In genomic region chrX:108380222-108380621, GRCh38 we compare ENCODE assay signal across 33 cellular contexts. TPM values are rescaled to one million over a fixed set of nuclear protein-coding genes. Genes with fewer than 3 reads are reported as not detected.
A peak's percentile ranks its signal among the peaks of the same experiment; 100 is the strongest.
DNase-seq lines count a peak whose midpoint lies in the region; ATAC-seq and TF ChIP-seq lines count a peak whose summit lies in the region.
"Had no signal": no experiment of that assay in that cellular context is flagged by ENCODE, and none has a peak within 500 bp of the region (broad histone marks: within the 10 kb centered on the region; RNA-seq: fewer than 3 reads in every experiment).

No MANE protein-coding gene starts in this region.

- 73 to 77% methylated on average over 2 of the region's 2 CpGs for WGBS in upper lobe of left lung, 2 donors

- H3K4me3 ChIP-seq in gastrocnemius medialis (no peak overlapping the region), skeletal muscle tissue (ENCODE audit: low read length in 3 of 3) (no peak overlapping the region), upper lobe of left lung (no peak overlapping the region)
- H3K4me3 ChIP-seq: A549; BLaER1; BLaER1 treated with 17β-estradiol and CSF1 and Interleukin-3, amounts not matched to agents 10 nM and 100 nM had no signal

- in situ Hi-C loops in gastrocnemius medialis (cut with MboI; ENCODE audit: low sequenced_read_pairs in 4 of 4): no loop called here

- peak overlapping the region in 1 of 3 donors; percentile 3 for H3K9ac ChIP-seq in skeletal muscle tissue (ENCODE audit: low read depth in 1 of 3, low read length in 3 of 3)
- H3K9ac ChIP-seq: BLaER1; BLaER1 treated with 17β-estradiol and CSF1 and Interleukin-3, amounts not matched to agents 10 nM and 100 nM had no signal

- H3K4me1 ChIP-seq in gastrocnemius medialis: peaks cover 5 to 12% of the 10 kb centered on the region in 2 donors
- H3K4me1 ChIP-seq in skeletal muscle tissue (ENCODE audit: control insufficient read depth in 3 of 3, insufficient read depth in 3 of 3, low read length in 3 of 3): peaks cover 0 to 4% (median 0%) of the 10 kb centered on the region in 3 donors
- H3K4me1 ChIP-seq in upper lobe of left lung: no peaks in the 10 kb centered on the region
- H3K4me1 ChIP-seq: BE2C; BLaER1; BLaER1 treated with 17β-estradiol and CSF1 and Interleukin-3, amounts not matched to agents 10 nM and 100 nM had no signal

- peak; percentile 71 to 78 for ATAC-seq in gastrocnemius medialis
- ATAC-seq in upper lobe of left lung (ENCODE audit: low FRiP score in 2 of 2): no peak
- ATAC-seq in GM18858 (IDR thresholded peaks at IDR 0.05; ENCODE audit: unreplicated experiment): no peak
- ATAC-seq: A549; CD8-positive, alpha-beta T cell had no signal

- no peak for TF ChIP-seq EP300 in upper lobe of left lung (IDR thresholded peaks at IDR 0.05)

- TF ChIP-seq POLR2A in gastrocnemius medialis (IDR thresholded peaks at IDR 0.05) (no peak), upper lobe of left lung (IDR thresholded peaks at IDR 0.05) (no peak)

- no peaks in the 10 kb centered on the region for H3K27me3 ChIP-seq in gastrocnemius medialis
- H3K27me3 ChIP-seq in skeletal muscle tissue (ENCODE audit: control insufficient read depth in 3 of 3, insufficient read depth in 3 of 3, low read length in 3 of 3): no peaks in the 10 kb centered on the region
- H3K27me3 ChIP-seq in upper lobe of left lung: no peaks in the 10 kb centered on the region
- H3K27me3 ChIP-seq: BE2C had no signal

- peak; percentile 1 for DNase-seq in NCI-H146 treated with DMSO at 0.1 percent for 48 hours (lab: John Stamatoyannopoulos, UW; ENCODE audit: unreplicated experiment)
- no peak for DNase-seq in NCI-H146 (lab: John Stamatoyannopoulos, UW)
- no peak for DNase-seq in gastrocnemius medialis
- no peak for DNase-seq in upper lobe of left lung
- DNase-seq: 8988T; ACHN; AML-193; BE2C; C1 segment of cervical spinal cord; Caco-2; Calu3; CD4-positive, alpha-beta memory T cell; CD4-positive, alpha-beta T cell; CD4-positive, CD25-positive, alpha-beta regulatory T cell; CD8-positive, alpha-beta memory T cell; CD8-positive, alpha-beta T cell; COR-L47; DMS 273 treated with DMSO at 0.1 percent for 48 hours; DMS153; DMS53; DMS79; DMS79 treated with DMSO at 0.1 percent for 48 hours; DND-41; EL had no signal

- peak overlapping the region in 2 of 4 donors; percentile 20 to 58 for H3K27ac ChIP-seq in gastrocnemius medialis
- H3K27ac ChIP-seq in skeletal muscle tissue (ENCODE audit: low read depth, low read length): peak overlapping the region; percentile 10
- no peak overlapping the region for H3K27ac ChIP-seq in upper lobe of left lung
- H3K27ac ChIP-seq: 22Rv1; A549; BLaER1; BLaER1 treated with 17β-estradiol and CSF1 and Interleukin-3, amounts not matched to agents 10 nM and 100 nM; C4-2B had no signal

- H3K9me3 ChIP-seq in gastrocnemius medialis (no peaks in the 10 kb centered on the region), skeletal muscle tissue (ENCODE audit: control insufficient read depth in 3 of 3, low read length in 3 of 3) (no peaks in the 10 kb centered on the region), upper lobe of left lung (no peaks in the 10 kb centered on the region)
- H3K9me3 ChIP-seq: A549; BE2C; BLaER1; BLaER1 treated with 17β-estradiol and CSF1 and Interleukin-3, amounts not matched to agents 10 nM and 100 nM; Caco-2 had no signal

- H3K36me3 ChIP-seq in gastrocnemius medialis: no peaks in the 10 kb centered on the region
- H3K36me3 ChIP-seq in skeletal muscle tissue (ENCODE audit: control insufficient read depth in 3 of 3, insufficient read depth in 3 of 3, low read length in 3 of 3): no peaks in the 10 kb centered on the region
- no peaks in the 10 kb centered on the region for H3K36me3 ChIP-seq in upper lobe of left lung
- H3K36me3 ChIP-seq: BE2C; BLaER1; BLaER1 treated with 17β-estradiol and CSF1 and Interleukin-3, amounts not matched to agents 10 nM and 100 nM had no signal

- no peak for TF ChIP-seq CTCF in gastrocnemius medialis (IDR thresholded peaks at IDR 0.05 in 4 of 5, conservative IDR thresholded peaks at IDR 0.05 in 1 of 5)
- no peak for TF ChIP-seq CTCF in upper lobe of left lung (IDR thresholded peaks at IDR 0.05)

- intact Hi-C loops in gastrocnemius medialis (cut with DNase I; ENCODE audit: low total_unique reads): loop anchor here (10.0 kb wide), 1 partner anchor 75 kb away; no protein-coding TSS in a partner anchor

RNA-seq across cellular contexts. Expression of gene COL4A6, which starts 58.0 kb away (rescaled TPM):
- total RNA-seq in gastrocnemius medialis (1 to 10 TPM in 2 of 4 donors, under 1 TPM in 2; 0.42 to 1.4 (median 0.81) TPM), skeletal muscle tissue (1.0 TPM), upper lobe of left lung (1 to 10 TPM in 5 of 6 donors, under 1 TPM in 1; 0.52 to 3.8 (median 2.2) TPM)
- total RNA-seq: A673; B cell; CD4-positive, alpha-beta memory T cell; CD4-positive, alpha-beta T cell; CD4-positive, CD25-positive, alpha-beta regulatory T cell; CD8-positive, alpha-beta memory T cell; CD8-positive, alpha-beta T cell had no signal

RNA-seq across cellular contexts. Expression of gene COL4A5, which starts 59.4 kb away (rescaled TPM):
- 10 to 100 TPM in 1 of 4 donors, 1 to 10 TPM in 2, under 1 TPM in 1; 0.60 to 15.1 (median 4.4) TPM for total RNA-seq in gastrocnemius medialis
- total RNA-seq in skeletal muscle tissue: 17.2 TPM
- 10 to 100 TPM; 13.8 to 96.4 (median 37.1) TPM for total RNA-seq in upper lobe of left lung
- total RNA-seq: B cell; CD4-positive, alpha-beta memory T cell; CD4-positive, alpha-beta T cell; CD4-positive, CD25-positive, alpha-beta regulatory T cell; CD8-positive, alpha-beta memory T cell; CD8-positive, alpha-beta T cell had no signal

Comparison
In these comparisons a context has a peak if more than half of its experiments do, and no peak if none do; other contexts are left out.
1. ATAC-seq: peak in gastrocnemius medialis (2 of 2); none in upper lobe of left lung (0 of 2) and GM18858 (single experiment).